8 cellular contexts compared by ENCODE assay signal in genomic region chr17:1455748-1456599, GRCh38. TPM values are rescaled to one million over a fixed set of nuclear protein-coding genes. Genes with fewer than 3 reads are reported as not detected.
A peak's percentile ranks its signal among the peaks of the same experiment; 100 is the strongest.
DNase-seq lines count a peak whose midpoint lies in the region; ATAC-seq, FAIRE-seq and TF ChIP-seq lines count a peak whose summit lies in the region.

Gene CRK (minus strand): TSS chr17:1456232. CDS start chr17:1456117, 115 bp downstream.

- POLR2A ChIA-PET in HepG2 (lab: Yijun Ruan, JAX), result interaction anchor here (0.8 to 3.0 kb wide), 13 partner anchors 12 to 373 kb away, joined by 3 to 21 read pairs (median 4); partner anchors contain the start of genes INPP5K, MYO1C, SMYD4 and YWHAE

- in situ Hi-C loops in HepG2 (cut with HindIII; ENCODE audit: extremely low pct_ligation_motif_present, low pct_unique_long_range_greater_than_20kb), result no loop called here

- peak within 1 kb of the TSS; percentile 85 for H3K4me2 ChIP-seq in HepG2 (ENCODE audit: low read depth, low read length)

- TF ChIP-seq EP300 in HepG2 (IDR thresholded peaks at IDR 0.05; ENCODE audit: low read depth in 2 of 2, low read length in 2 of 2) (no peak), HepG2 (CRISPR knock-in tag; IDR thresholded peaks at IDR 0.05; ENCODE audit: borderline replicate concordance) (no peak)

- H3K27ac ChIP-seq in C4-2B (peak within 1 kb of the TSS; percentile 97), HepG2 (ENCODE audit: extremely low read length, insufficient read depth, low read length) (peak within 1 kb of the TSS; percentile 99)

- WGBS in HepG2 (ENCODE audit: low lambda C conversion rate), result under 1% methylated on average over 25 of the region's 97 CpGs

- peak within 1 kb of the TSS; percentile 89 to 99 (median 98) for H3K4me3 ChIP-seq in HepG2 (replicated peaks in 1 of 3; ENCODE audit: insufficient read depth in 1 of 3, low read depth in 2 of 3, low read length in 3 of 3)

- peak; percentile 59 for FAIRE-seq in HepG2 (lab: Jason Lieb, UNC)

- intact Hi-C loops in HepG2 (cut with micrococcal nuclease; ENCODE audit: unreplicated experiment), result loop anchor here (1.0 kb wide), 2 partner anchors 35 to 59 kb away; no protein-coding TSS in a partner anchor

- no TSS peak for BruUV-seq in HepG2 (replicated peaks; lab: Mats Ljungman, UMichigan)

- DNase-seq in NCI-H748 treated with DMSO at 0.1 percent for 48 hours (lab: John Stamatoyannopoulos, UW) (peak; percentile 93), dermis blood vessel endothelial cell (peak; percentile 97), HepG2 (ENCODE audit: low spot score) (peak; percentile 89)
- DNase-seq in activated CD4-positive, alpha-beta T cell treated with anti-CD3 and anti-CD28 coated beads, Interleukin-2, amount 50 U/mL, for 48 hours, result peak; percentile 97
- peak; percentile 98 to 99 for DNase-seq in stimulated activated CD4-positive, alpha-beta T cell treated with anti-CD3 and anti-CD28 coated beads, Interleukin-2, amount 100 ng/mL, for 48 hours

- TF ChIP-seq POLR2A in HepG2 (IDR thresholded peaks at IDR 0.05; ENCODE audit: insufficient read depth in 1 of 2, low read depth in 2 of 2, low read length in 2 of 2), result peak; percentile 86 to 93

- peaks cover 49% of the 10 kb centered on the region for H3K79me2 ChIP-seq in HepG2 (ENCODE audit: insufficient read depth, low read length)

- H4K20me1 ChIP-seq in HepG2 (ENCODE audit: insufficient read depth, low read length), result peaks cover 13% of the 10 kb centered on the region; the same call in 1 of the 2 replicates

- CTCF ChIA-PET in HepG2 (lab: Yijun Ruan, JAX; ENCODE audit: low intra/inter-chr PET ratio, low total read pairs), result interaction anchor here (2.3 kb wide), 1 partner anchor 59 kb away, joined by 7 read pairs; no protein-coding TSS in a partner anchor

- ATAC-seq in GM19372 (IDR thresholded peaks at IDR 0.05; ENCODE audit: low read depth, unreplicated experiment) (peak; percentile 90), HG03558 (IDR thresholded peaks at IDR 0.05; ENCODE audit: extremely low read depth, unreplicated experiment) (peak; percentile 73), HepG2 (peak; percentile 81)

- peak within 1 kb of the TSS; percentile 98 for H3K9ac ChIP-seq in HepG2 (ENCODE audit: insufficient read depth, low read depth, low read length)

- no peaks in the 10 kb centered on the region; a peak in 1 of 5 replicates for H3K27me3 ChIP-seq in HepG2 (ENCODE audit: control insufficient read depth in 1 of 2, insufficient read depth in 2 of 2, low read length in 2 of 2)

- H3K4me1 ChIP-seq in HepG2 (ENCODE audit: insufficient read depth, low read length), result peaks cover 50% of the 10 kb centered on the region

- no peaks in the 10 kb centered on the region for H3K36me3 ChIP-seq in HepG2 (replicated peaks in 1 of 2; ENCODE audit: control insufficient read depth in 1 of 2, insufficient read depth in 2 of 2, low read length in 2 of 2)

- H3K9me3 ChIP-seq in HepG2 (ENCODE audit: low read length), result no peaks in the 10 kb centered on the region

- H2AFZ ChIP-seq in HepG2 (ENCODE audit: low read length), result no peak within 1 kb of the TSS

- no peak for TF ChIP-seq CTCF in C4-2B (conservative IDR thresholded peaks at IDR 0.05)
- TF ChIP-seq CTCF in HepG2 (CRISPR knock-in tag; IDR thresholded peaks at IDR 0.05), result no peak; the same call in 1 of the 2 replicates

- TF ChIP-seq RAD21 in HepG2 (CRISPR knock-in tag; IDR thresholded peaks at IDR 0.05), result peak; percentile 48

TF ChIP-seq in HepG2, 621 proteins besides CTCF, POLR2A, EP300 and RAD21 (continues in another document):
- no peak for TF ChIP-seq PHF21A (CRISPR knock-in tag; IDR thresholded peaks at IDR 0.05)
- TF ChIP-seq PAX8 (CRISPR knock-in tag; IDR thresholded peaks at IDR 0.05; ENCODE audit: borderline replicate concordance), result 0 out of 2 replicates have a peak, but pooled peaks have one; percentile 91
- no peak for TF ChIP-seq CHCHD3 (CRISPR knock-in tag; IDR thresholded peaks at IDR 0.05)
- no peak for TF ChIP-seq MZF1 (CRISPR knock-in tag; IDR thresholded peaks at IDR 0.05; ENCODE audit: borderline replicate concordance)
- TF ChIP-seq DZIP1 (CRISPR knock-in tag; IDR thresholded peaks at IDR 0.05), result 0 out of 2 replicates have a peak, but pooled peaks have one; percentile 27
- no peak for TF ChIP-seq ZMYM3 (CRISPR knock-in tag; IDR thresholded peaks at IDR 0.05)
- no peak for TF ChIP-seq SALL1 (CRISPR knock-in tag; IDR thresholded peaks at IDR 0.05)
- 0 out of 2 replicates have a peak, but pooled peaks have one; percentile 25 for TF ChIP-seq MXD4 (CRISPR knock-in tag; IDR thresholded peaks at IDR 0.05)
- TF ChIP-seq CREB1 (IDR thresholded peaks at IDR 0.05), result peak; percentile 82
- peak; percentile 93 for TF ChIP-seq CREB1 (CRISPR knock-in tag; IDR thresholded peaks at IDR 0.05)
- no peak for TF ChIP-seq ZBTB1 (CRISPR knock-in tag; IDR thresholded peaks at IDR 0.05; ENCODE audit: borderline replicate concordance)
- TF ChIP-seq IRF1 (CRISPR knock-in tag; IDR thresholded peaks at IDR 0.05; ENCODE audit: low read depth), result no peak
- no peak for TF ChIP-seq SNRNP70 (IDR thresholded peaks at IDR 0.05; ENCODE audit: low read depth, low read length)
- no peak for TF ChIP-seq SRSF1 (optimal IDR thresholded peaks at IDR 0.05; ENCODE audit: low read depth, low read length)
- TF ChIP-seq E2F5 (CRISPR knock-in tag; conservative IDR thresholded peaks at IDR 0.05), result peak; percentile 54; the same call in 1 of the 2 replicates
- no peak for TF ChIP-seq ZNF431 (CRISPR knock-in tag; IDR thresholded peaks at IDR 0.05; ENCODE audit: borderline replicate concordance, low read depth)
- 0 out of 2 replicates have a peak, but pooled peaks have one; percentile 76 for TF ChIP-seq POLR2AphosphoS2 (IDR thresholded peaks at IDR 0.05; ENCODE audit: low read depth, low read length)
- TF ChIP-seq PHF8 (CRISPR knock-in tag; IDR thresholded peaks at IDR 0.05), result peak; percentile 58; the same call in 1 of the 2 replicates
- TF ChIP-seq HOXA3 (CRISPR knock-in tag; IDR thresholded peaks at IDR 0.05), result peak; percentile 98

RNA-seq across cellular contexts. Expression of gene CRK, which starts in this region (rescaled TPM):
- total RNA-seq in dermis blood vessel endothelial cell (162 and 166 TPM in 2 replicates), HepG2 (2016; rRNA removed; fragmentation: Illumina TruSeq; extraction: Trizol) (54.2 and 66.2 TPM in 2 replicates)
- 6.4 and 7.7 TPM in 2 replicates for total RNA-seq in HepG2 (2016; cell fraction: cytosol; rRNA removed; fragmentation: Illumina TruSeq; extraction: Trizol; ENCODE audit: low read depth)
- total RNA-seq in HepG2 (2016; cell fraction: insoluble cytoplasmic fraction; rRNA removed; fragmentation: Illumina TruSeq; extraction: Trizol), result 55.2 and 65.5 TPM in 2 replicates
- 35.0 and 35.8 TPM in 2 replicates for total RNA-seq in HepG2 (2016; cell fraction: membrane; rRNA removed; fragmentation: Illumina TruSeq; extraction: Trizol)
- total RNA-seq in HepG2 (2016; cell fraction: nucleus; rRNA removed; fragmentation: Illumina TruSeq; extraction: Trizol), result 21.6 and 23.7 TPM in 2 replicates
- polyA plus RNA-seq in HepG2 (2011; rRNA removed), result 42.3 and 47.4 TPM in 2 replicates
- 32.4 and 45.6 TPM in 2 replicates for polyA plus RNA-seq in HepG2 (2011; cell fraction: cytosol; rRNA removed)
- 7.9 and 11.0 TPM in 2 replicates for polyA plus RNA-seq in HepG2 (2011; cell fraction: nucleus; rRNA removed)
- 27.3 and 28.9 TPM in 2 replicates for polyA plus RNA-seq in HepG2 (2012)
- 3.5 and 3.6 TPM in 2 replicates for polyA plus RNA-seq in HepG2 (2016; cell fraction: cytosol; fragmentation: Illumina TruSeq; extraction: Trizol; ENCODE audit: low read depth)
- polyA plus RNA-seq in HepG2 (2016; cell fraction: insoluble cytoplasmic fraction; fragmentation: Illumina TruSeq; extraction: Trizol; ENCODE audit: low read depth), result 56.6 and 59.0 TPM in 2 replicates
- polyA plus RNA-seq in HepG2 (2016; cell fraction: membrane; fragmentation: Illumina TruSeq; extraction: Trizol; ENCODE audit: low read depth), result 19.4 and 19.8 TPM in 2 replicates
- 30.2 and 30.5 TPM in 2 replicates for polyA plus RNA-seq in HepG2 (2016; cell fraction: nucleus; fragmentation: Illumina TruSeq; extraction: Trizol; ENCODE audit: insufficient read depth, low read depth)
- polyA minus RNA-seq in HepG2 (2011; rRNA and poly(A)+ RNA removed; ENCODE audit: low replicate concordance), result 31.9 and 49.0 TPM in 2 replicates
- polyA minus RNA-seq in HepG2 (2011; cell fraction: cytosol; rRNA and poly(A)+ RNA removed), result 31.0 and 34.3 TPM in 2 replicates
- 13.8 and 19.4 TPM in 2 replicates for polyA minus RNA-seq in HepG2 (2011; cell fraction: nucleus; rRNA and poly(A)+ RNA removed)

Comparison
In these comparisons a context has a peak if more than half of its experiments do, and no peak if none do; other contexts are left out.
1. Peak in every context shown above with its lines: DNase-seq, ATAC-seq, H3K4me3 ChIP-seq and H3K27ac ChIP-seq.